Comparison of ENCODE assay signal across 22 cellular contexts in the genomic region with DNA sequence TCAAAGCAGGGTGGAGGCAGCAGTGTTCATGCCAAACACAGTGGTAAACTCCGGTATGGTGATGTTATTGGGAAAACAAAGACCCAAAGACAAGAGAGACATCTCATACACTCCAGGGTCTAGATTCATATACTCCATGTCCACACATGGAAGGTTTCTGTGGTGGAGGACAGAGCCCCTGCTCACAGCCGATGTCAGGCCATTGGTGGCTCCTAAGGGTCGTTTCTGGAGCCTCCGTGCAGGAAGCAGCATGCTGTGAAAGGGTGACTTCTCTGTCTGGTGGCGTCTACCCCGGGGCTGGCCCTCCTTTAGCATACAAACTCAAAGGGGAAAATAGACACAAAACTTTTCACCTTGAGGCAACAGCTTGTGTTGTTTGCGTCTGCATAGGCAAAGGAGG.
DNase-seq lines count a peak whose midpoint lies in the region; ATAC-seq and TF ChIP-seq lines count a peak whose summit lies in the region.
"Had no signal": no experiment of that assay in that cellular context is flagged by ENCODE, and none has a peak within 500 bp of the region (broad histone marks: within the 10 kb centered on the region; RNA-seq: fewer than 3 reads in every experiment).

No MANE protein-coding gene starts in this region.

- no peak for TF ChIP-seq CTCF in GM23338 (conservative IDR thresholded peaks at IDR 0.05; ENCODE audit: low read depth in 2 of 2)
- no peak for TF ChIP-seq CTCF in coronary artery (IDR thresholded peaks at IDR 0.05)

- H3K4me1 Mint-ChIP-seq in GM23338: peaks cover 4% of the 10 kb centered on the region; the same call in 2 of the 3 replicates
- no peaks in the 10 kb centered on the region for H3K4me1 Mint-ChIP-seq in activated T-cell treated with anti-CD3 and anti-CD28 coated beads, Interleukin-2, amount 50 U/mL, for 4 hours (ENCODE audit: low read depth)

- no peaks in the 10 kb centered on the region for H3K4me1 ChIP-seq in GM23338 (ENCODE audit: insufficient read depth)
- H3K4me1 ChIP-seq: SJSA1 had no signal

- no peak overlapping the region for H3K27ac Mint-ChIP-seq in GM23338

- no peak overlapping the region for H3K4me2 ChIP-seq in GM23338
- H3K4me2 ChIP-seq: PC-9 had no signal

- H3K79me2 ChIP-seq in GM23338 (replicated peaks; ENCODE audit: insufficient read depth): no peaks in the 10 kb centered on the region

- H3K4me3 Mint-ChIP-seq in GM23338: no peak overlapping the region
- H3K4me3 Mint-ChIP-seq in activated T-cell treated with anti-CD3 and anti-CD28 coated beads, Interleukin-2, amount 50 U/mL, for 4 hours: no peak overlapping the region

- peak overlapping the region; percentile 52; the same call in 1 of the 2 replicates for H2AFZ ChIP-seq in GM23338
- H2AFZ ChIP-seq: PC-9 had no signal

- H3K27ac ChIP-seq in GM23338 (ENCODE audit: low read depth) (no peak overlapping the region), coronary artery (no peak overlapping the region)
- H3K27ac ChIP-seq: PC-9, SJSA1 had no signal

- H3F3A ChIP-seq in GM23338 (replicated peaks; ENCODE audit: low read depth): no peaks in the 10 kb centered on the region

- no peaks in the 10 kb centered on the region; the same call in 1 of the 3 replicates for H3K36me3 Mint-ChIP-seq in GM23338 (ENCODE audit: low read depth)
- no peaks in the 10 kb centered on the region for H3K36me3 Mint-ChIP-seq in activated T-cell treated with anti-CD3 and anti-CD28 coated beads, Interleukin-2, amount 50 U/mL, for 4 hours (ENCODE audit: insufficient read depth)

- H3K9me2 ChIP-seq in GM23338 (ENCODE audit: insufficient read depth): peaks cover 4% of the 10 kb centered on the region; the same call in 1 of the 2 replicates

- H4K20me1 ChIP-seq in GM23338 (replicated peaks; ENCODE audit: insufficient read depth): no peaks in the 10 kb centered on the region

- no peak overlapping the region for H3K4me3 ChIP-seq in GM23338
- H3K4me3 ChIP-seq in coronary artery: no peak overlapping the region
- H3K4me3 ChIP-seq: K562, PC-9, SJSA1 had no signal

- ATAC-seq in GM23338: no peak
- no peak for ATAC-seq in activated T-cell treated with anti-CD3 and anti-CD28 coated beads, Interleukin-2, amount 50 U/mL, for 4 hours
- ATAC-seq: HepG2, K562, Right ventricle myocardium inferior had no signal

- DNase-seq in GM23338 (ENCODE audit: low spot score): no peak
- DNase-seq in coronary artery (ENCODE audit: low spot score): peak; percentile 52
- DNase-seq in mesenteric fat pad (ENCODE audit: low spot score): peak; percentile 33
- DNase-seq in NCI-H2196 (lab: John Stamatoyannopoulos, UW; ENCODE audit: unreplicated experiment): no peak
- no peak for DNase-seq in HuH-7 (ENCODE audit: low spot score)
- DNase-seq in NCI-H526 treated with DMSO at 0.1 percent for 48 hours (lab: John Stamatoyannopoulos, UW): no peak
- no peak for DNase-seq in activated T-cell treated with anti-CD3 and anti-CD28 coated beads, Interleukin-2, amount 50 U/mL, for 4 hours
- DNase-seq: Calu3; DMS79 treated with DMSO at 0.1 percent for 48 hours; Kasumi-1; NCI-H1092 treated with DMSO at 0.1 percent for 48 hours; NCI-H1436; NCI-H187; NCI-H2081 treated with DMSO at 0.1 percent for 48 hours; NCI-H524; NCI-H774; NK-92 treated with Interleukin-12 subunit alpha and Interleukin-12 subunit beta, amount 100 ng/mL, for 24 hours; PC-9 had no signal

- H3K9me3 Mint-ChIP-seq in GM23338: peaks cover 3% of the 10 kb centered on the region; the same call in 1 of the 3 replicates
- H3K9me3 Mint-ChIP-seq in activated T-cell treated with anti-CD3 and anti-CD28 coated beads, Interleukin-2, amount 50 U/mL, for 4 hours: no peaks in the 10 kb centered on the region

- no peaks in the 10 kb centered on the region for H3K36me3 ChIP-seq in GM23338 (ENCODE audit: insufficient read depth)
- H3K36me3 ChIP-seq: SJSA1 had no signal

- H3K27me3 Mint-ChIP-seq in GM23338 (ENCODE audit: insufficient read depth, low read depth, poor library complexity): peaks cover 7% of the 10 kb centered on the region
- no peaks in the 10 kb centered on the region for H3K27me3 Mint-ChIP-seq in activated T-cell treated with anti-CD3 and anti-CD28 coated beads, Interleukin-2, amount 50 U/mL, for 4 hours (ENCODE audit: low read depth)

- no peaks in the 10 kb centered on the region for H3K27me3 ChIP-seq in GM23338 (ENCODE audit: insufficient read depth)
- H3K27me3 ChIP-seq: SJSA1 had no signal

TF ChIP-seq in GM23338, 12 proteins besides CTCF, POLR2A, EP300 and RAD21:
- TF ChIP-seq, protein P1, sequence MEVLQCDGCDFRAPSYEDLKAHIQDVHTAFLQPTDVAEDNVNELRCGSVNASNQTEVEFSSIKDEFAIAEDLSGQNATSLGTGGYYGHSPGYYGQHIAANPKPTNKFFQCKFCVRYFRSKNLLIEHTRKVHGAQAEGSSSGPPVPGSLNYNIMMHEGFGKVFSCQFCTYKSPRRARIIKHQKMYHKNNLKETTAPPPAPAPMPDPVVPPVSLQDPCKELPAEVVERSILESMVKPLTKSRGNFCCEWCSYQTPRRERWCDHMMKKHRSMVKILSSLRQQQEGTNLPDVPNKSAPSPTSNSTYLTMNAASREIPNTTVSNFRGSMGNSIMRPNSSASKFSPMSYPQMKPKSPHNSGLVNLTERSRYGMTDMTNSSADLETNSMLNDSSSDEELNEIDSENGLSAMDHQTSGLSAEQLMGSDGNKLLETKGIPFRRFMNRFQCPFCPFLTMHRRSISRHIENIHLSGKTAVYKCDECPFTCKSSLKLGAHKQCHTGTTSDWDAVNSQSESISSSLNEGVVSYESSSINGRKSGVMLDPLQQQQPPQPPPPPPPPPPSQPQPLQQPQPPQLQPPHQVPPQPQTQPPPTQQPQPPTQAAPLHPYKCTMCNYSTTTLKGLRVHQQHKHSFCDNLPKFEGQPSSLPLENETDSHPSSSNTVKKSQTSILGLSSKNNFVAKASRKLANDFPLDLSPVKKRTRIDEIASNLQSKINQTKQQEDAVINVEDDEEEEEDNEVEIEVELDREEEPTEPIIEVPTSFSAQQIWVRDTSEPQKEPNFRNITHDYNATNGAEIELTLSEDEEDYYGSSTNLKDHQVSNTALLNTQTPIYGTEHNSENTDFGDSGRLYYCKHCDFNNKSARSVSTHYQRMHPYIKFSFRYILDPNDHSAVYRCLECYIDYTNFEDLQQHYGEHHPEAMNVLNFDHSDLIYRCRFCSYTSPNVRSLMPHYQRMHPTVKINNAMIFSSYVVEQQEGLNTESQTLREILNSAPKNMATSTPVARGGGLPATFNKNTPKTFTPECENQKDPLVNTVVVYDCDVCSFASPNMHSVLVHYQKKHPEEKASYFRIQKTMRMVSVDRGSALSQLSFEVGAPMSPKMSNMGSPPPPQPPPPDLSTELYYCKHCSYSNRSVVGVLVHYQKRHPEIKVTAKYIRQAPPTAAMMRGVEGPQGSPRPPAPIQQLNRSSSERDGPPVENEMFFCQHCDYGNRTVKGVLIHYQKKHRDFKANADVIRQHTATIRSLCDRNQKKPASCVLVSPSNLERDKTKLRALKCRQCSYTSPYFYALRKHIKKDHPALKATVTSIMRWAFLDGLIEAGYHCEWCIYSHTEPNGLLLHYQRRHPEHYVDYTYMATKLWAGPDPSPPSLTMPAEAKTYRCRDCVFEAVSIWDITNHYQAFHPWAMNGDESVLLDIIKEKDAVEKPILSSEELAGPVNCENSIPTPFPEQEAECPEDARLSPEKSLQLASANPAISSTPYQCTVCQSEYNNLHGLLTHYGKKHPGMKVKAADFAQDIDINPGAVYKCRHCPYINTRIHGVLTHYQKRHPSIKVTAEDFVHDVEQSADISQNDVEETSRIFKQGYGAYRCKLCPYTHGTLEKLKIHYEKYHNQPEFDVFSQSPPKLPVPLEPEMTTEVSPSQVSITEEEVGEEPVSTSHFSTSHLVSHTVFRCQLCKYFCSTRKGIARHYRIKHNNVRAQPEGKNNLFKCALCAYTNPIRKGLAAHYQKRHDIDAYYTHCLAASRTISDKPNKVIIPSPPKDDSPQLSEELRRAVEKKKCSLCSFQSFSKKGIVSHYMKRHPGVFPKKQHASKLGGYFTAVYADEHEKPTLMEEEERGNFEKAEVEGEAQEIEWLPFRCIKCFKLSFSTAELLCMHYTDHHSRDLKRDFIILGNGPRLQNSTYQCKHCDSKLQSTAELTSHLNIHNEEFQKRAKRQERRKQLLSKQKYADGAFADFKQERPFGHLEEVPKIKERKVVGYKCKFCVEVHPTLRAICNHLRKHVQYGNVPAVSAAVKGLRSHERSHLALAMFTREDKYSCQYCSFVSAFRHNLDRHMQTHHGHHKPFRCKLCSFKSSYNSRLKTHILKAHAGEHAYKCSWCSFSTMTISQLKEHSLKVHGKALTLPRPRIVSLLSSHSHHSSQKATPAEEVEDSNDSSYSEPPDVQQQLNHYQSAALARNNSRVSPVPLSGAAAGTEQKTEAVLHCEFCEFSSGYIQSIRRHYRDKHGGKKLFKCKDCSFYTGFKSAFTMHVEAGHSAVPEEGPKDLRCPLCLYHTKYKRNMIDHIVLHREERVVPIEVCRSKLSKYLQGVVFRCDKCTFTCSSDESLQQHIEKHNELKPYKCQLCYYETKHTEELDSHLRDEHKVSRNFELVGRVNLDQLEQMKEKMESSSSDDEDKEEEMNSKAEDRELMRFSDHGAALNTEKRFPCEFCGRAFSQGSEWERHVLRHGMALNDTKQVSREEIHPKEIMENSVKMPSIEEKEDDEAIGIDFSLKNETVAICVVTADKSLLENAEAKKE (CRISPR knock-in tag; IDR thresholded peaks at IDR 0.05): no peak
- TF ChIP-seq EZH2phosphoT487 (IDR thresholded peaks at IDR 0.05; ENCODE audit: unreplicated experiment) (no peak), POLR2AphosphoS5 (IDR thresholded peaks at IDR 0.05; ENCODE audit: low read depth) (no peak), STAT1 (IDR thresholded peaks at IDR 0.05; ENCODE audit: unreplicated experiment) (no peak), CREB1 (CRISPR knock-in tag; IDR thresholded peaks at IDR 0.05; ENCODE audit: low read depth) (no peak), NANOG (IDR thresholded peaks at IDR 0.05; ENCODE audit: borderline replicate concordance) (no peak), ZNF114 (CRISPR knock-in tag; IDR thresholded peaks at IDR 0.05) (no peak), JUNB (IDR thresholded peaks at IDR 0.05; ENCODE audit: unreplicated experiment) (no peak), EZH2 (IDR thresholded peaks at IDR 0.05; ENCODE audit: low read depth, unreplicated experiment) (no peak)
- TF ChIP-seq, protein P2, sequence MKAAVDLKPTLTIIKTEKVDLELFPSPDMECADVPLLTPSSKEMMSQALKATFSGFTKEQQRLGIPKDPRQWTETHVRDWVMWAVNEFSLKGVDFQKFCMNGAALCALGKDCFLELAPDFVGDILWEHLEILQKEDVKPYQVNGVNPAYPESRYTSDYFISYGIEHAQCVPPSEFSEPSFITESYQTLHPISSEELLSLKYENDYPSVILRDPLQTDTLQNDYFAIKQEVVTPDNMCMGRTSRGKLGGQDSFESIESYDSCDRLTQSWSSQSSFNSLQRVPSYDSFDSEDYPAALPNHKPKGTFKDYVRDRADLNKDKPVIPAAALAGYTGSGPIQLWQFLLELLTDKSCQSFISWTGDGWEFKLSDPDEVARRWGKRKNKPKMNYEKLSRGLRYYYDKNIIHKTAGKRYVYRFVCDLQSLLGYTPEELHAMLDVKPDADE (IDR thresholded peaks at IDR 0.05): no peak

Comparison
In these comparisons a context has a peak if more than half of its experiments do, and no peak if none do; other contexts are left out.
1. DNase-seq: peak in coronary artery (single experiment) and mesenteric fat pad (single experiment); none in GM23338 (single experiment), NCI-H2196 (single experiment), HuH-7 (single experiment), NCI-H526 treated with DMSO at 0.1 percent for 48 hours (single experiment) and activated T-cell treated with anti-CD3 and anti-CD28 coated beads, Interleukin-2, amount 50 U/mL, for 4 hours (single experiment).